Comparison of ENCODE assay signal across 17 cellular contexts in genomic region chr20:4216866-4217265, GRCh38. TPM values are rescaled to one million over a fixed set of nuclear protein-coding genes. Genes with fewer than 3 reads are reported as not detected.
"Had no signal": no experiment of that assay in that cellular context is flagged by ENCODE, and none has a peak within 500 bp of the region (broad histone marks: within the 10 kb centered on the region; RNA-seq: fewer than 3 reads in every experiment).

No MANE protein-coding gene starts in this region.

- ATAC-seq: activated CD4-positive, alpha-beta T cell treated with anti-CD3 and anti-CD28 coated beads for 36 hours; foreskin keratinocyte; right lobe of liver; stimulated activated naive B cell treated with anti-CD40 and anti-IgM and Interleukin-4, amounts not matched to agents 10 μg/mL and 1 μg/mL and 100 μg/mL, for 72 hours had no signal

- H3K9me3 Mint-ChIP-seq: activated CD4-positive, alpha-beta memory T cell treated with anti-CD3 and anti-CD28 coated beads for 36 hours; endodermal cell; neural progenitor cell; stimulated activated naive B cell treated with anti-CD40 and anti-IgM and Interleukin-4, amounts not matched to agents 10 μg/mL and 1 μg/mL and 100 μg/mL, for 72 hours had no signal

- H3K4me3 ChIP-seq: dorsolateral prefrontal cortex, neural progenitor cell, psoas muscle, right lobe of liver had no signal

- H3K36me3 ChIP-seq: neural progenitor cell, right lobe of liver had no signal

- H3K4me1 ChIP-seq: foreskin keratinocyte, psoas muscle had no signal

- FAIRE-seq: colon had no signal

- H3K9me3 ChIP-seq: psoas muscle, right lobe of liver had no signal

- H3K36me3 Mint-ChIP-seq: activated CD4-positive, alpha-beta memory T cell treated with anti-CD3 and anti-CD28 coated beads for 36 hours; activated naive CD8-positive, alpha-beta T cell; neural progenitor cell; stimulated activated naive B cell treated with anti-CD40 and anti-IgM and Interleukin-4, amounts not matched to agents 10 μg/mL and 1 μg/mL and 100 μg/mL, for 72 hours had no signal

- H3K4me3 Mint-ChIP-seq: activated CD4-positive, alpha-beta memory T cell treated with anti-CD3 and anti-CD28 coated beads for 36 hours; activated CD4-positive, alpha-beta T cell treated with anti-CD3 and anti-CD28 coated beads for 36 hours; activated naive CD8-positive, alpha-beta T cell; endodermal cell; neural progenitor cell; stimulated activated naive B cell treated with anti-CD40 and anti-IgM and Interleukin-4, amounts not matched to agents 10 μg/mL and 1 μg/mL and 100 μg/mL, for 72 hours had no signal

- H3K9ac ChIP-seq: neural progenitor cell had no signal

- DNase-seq: activated CD4-positive, alpha-beta memory T cell treated with anti-CD3 and anti-CD28 coated beads for 36 hours; activated CD4-positive, alpha-beta T cell treated with anti-CD3 and anti-CD28 coated beads for 36 hours; activated T-cell treated with anti-CD3 and anti-CD28 coated beads for 4 hours; dorsolateral prefrontal cortex; foreskin keratinocyte; hypothalamus; right lobe of liver; stimulated activated naive B cell treated with anti-CD40 and anti-IgM and Interleukin-4, amounts not matched to agents 10 μg/mL and 1 μg/mL and 100 μg/mL, for 72 hours; T-helper 2 cell had no signal

- H3K27ac Mint-ChIP-seq: activated CD4-positive, alpha-beta memory T cell treated with anti-CD3 and anti-CD28 coated beads for 36 hours; activated CD4-positive, alpha-beta T cell treated with anti-CD3 and anti-CD28 coated beads for 36 hours; activated naive CD8-positive, alpha-beta T cell; neural progenitor cell; stimulated activated naive B cell treated with anti-CD40 and anti-IgM and Interleukin-4, amounts not matched to agents 10 μg/mL and 1 μg/mL and 100 μg/mL, for 72 hours had no signal

- H3K27ac ChIP-seq: dorsolateral prefrontal cortex, epithelial cell of prostate, foreskin keratinocyte, neural progenitor cell, psoas muscle, right lobe of liver, VCaP had no signal

- H3K4me2 ChIP-seq: neural progenitor cell had no signal

RNA-seq across cellular contexts. Expression of gene ADRA1D, which starts 32.2 kb away (rescaled TPM):
- total RNA-seq: activated CD4-positive, alpha-beta memory T cell treated with anti-CD3 and anti-CD28 coated beads for 36 hours; activated CD4-positive, alpha-beta T cell treated with anti-CD3 and anti-CD28 coated beads for 36 hours; endodermal cell; foreskin keratinocyte; myocyte had no signal
